19 cellular contexts compared by ENCODE assay signal in genomic region chr12:53113307-53113706, GRCh38. TPM values are rescaled to one million over a fixed set of nuclear protein-coding genes. Genes with fewer than 3 reads are reported as not detected.
DNase-seq lines count a peak whose midpoint lies in the region; ATAC-seq, FAIRE-seq and TF ChIP-seq lines count a peak whose summit lies in the region.
"Had no signal": no experiment of that assay in that cellular context is flagged by ENCODE, and none has a peak within 500 bp of the region (broad histone marks: within the 10 kb centered on the region; RNA-seq: fewer than 3 reads in every experiment).

No MANE protein-coding gene starts in this region.

- H3K4me1 ChIP-seq in HepG2 (ENCODE audit: insufficient read depth, low read length) (0 out of 2 replicates have a peak, but pooled peaks cover 12% of the 10 kb centered on the region), right lobe of liver (no peaks in the 10 kb centered on the region), H1 (replicated peaks in 1 of 4; ENCODE audit: control insufficient read depth in 3 of 4, insufficient read depth in 4 of 4, low read length in 3 of 4) (peaks cover 0 to 3% (median 2%) of the 10 kb centered on the region in 4 experiments; a peak in 3 of 7 replicates)
- H3K4me1 ChIP-seq: A549 had no signal

- peak overlapping the region; percentile 93 to 98 (median 93) for H3K27ac Mint-ChIP-seq in nephron
- no peak overlapping the region for H3K27ac Mint-ChIP-seq in activated CD4-positive, alpha-beta T cell treated with anti-CD3 and anti-CD28 coated beads for 36 hours
- H3K27ac Mint-ChIP-seq: H9 had no signal

- H3K4me2 ChIP-seq in HepG2 (ENCODE audit: low read depth, low read length) = no peak overlapping the region
- H3K4me2 ChIP-seq in H1 (ENCODE audit: insufficient read depth in 1 of 2, low read depth in 2 of 2, low read length in 2 of 2) = no peak overlapping the region
- H3K4me2 ChIP-seq: A549 had no signal

- H2BK12ac ChIP-seq in H1 (ENCODE audit: low read depth, low read length) = no peak overlapping the region

- TF ChIP-seq CTCF in HepG2 (CRISPR knock-in tag; IDR thresholded peaks at IDR 0.05) (no peak), right lobe of liver (IDR thresholded peaks at IDR 0.05) (no peak), H1 (IDR thresholded peaks at IDR 0.05; ENCODE audit: control extremely low read depth in 1 of 3, insufficient read depth in 1 of 3, low read depth in 1 of 3, low read length in 3 of 3) (no peak), nephron (IDR thresholded peaks at IDR 0.05; ENCODE audit: unreplicated experiment in 3 of 3) (no peak)

- no peak overlapping the region for H3K18ac ChIP-seq in H1 (ENCODE audit: extremely low read depth, low read length)

- no peak overlapping the region for H2AK5ac ChIP-seq in H1 (ENCODE audit: low read depth, low read length)

- no peak overlapping the region for H3K4me3 ChIP-seq in HepG2 (replicated peaks in 1 of 3; ENCODE audit: insufficient read depth in 1 of 3, low read depth in 2 of 3, low read length in 3 of 3)
- no peak overlapping the region for H3K4me3 ChIP-seq in right lobe of liver
- no peak overlapping the region for H3K4me3 ChIP-seq in H1 (ENCODE audit: extremely low read depth in 1 of 4, insufficient read depth in 2 of 4, low read depth in 3 of 4, low read length in 4 of 4)
- H3K4me3 ChIP-seq: A549 had no signal

- H3K23ac ChIP-seq in H1 (ENCODE audit: insufficient read length) = no peak overlapping the region

- H3K9me3 ChIP-seq in HepG2 (ENCODE audit: low read length) (no peaks in the 10 kb centered on the region), right lobe of liver (no peaks in the 10 kb centered on the region), H1 (ENCODE audit: insufficient read depth in 2 of 2, low read depth in 1 of 2, low read length in 1 of 2) (peaks cover 3 to 6% of the 10 kb centered on the region in 2 experiments; a peak in 3 of 4 replicates)
- H3K9me3 ChIP-seq: A549 had no signal

- POLR2A ChIA-PET in HepG2 (lab: Yijun Ruan, JAX) (interaction anchor here (1.2 kb wide), 1 partner anchor 10 kb away, joined by 8 read pairs; the partner anchor contains the start of gene SOAT2), H1 (lab: Charles Lee; ENCODE audit: partially characterized antibody) (no interaction called here)
- POLR2A ChIA-PET in activated CD4-positive, alpha-beta T cell treated with anti-CD3 and anti-CD28 coated beads for 36 hours (lab: Charles Lee) = no interaction called here

- WGBS in HepG2 (ENCODE audit: low lambda C conversion rate) = 93% methylated on average over 9 of the region's 10 CpGs
- 90% methylated on average over 6 of the region's 10 CpGs for WGBS in right lobe of liver (ENCODE audit: insufficient coverage, low coverage, low lambda C conversion rate, missing lambda C conversion rate)
- 85% methylated on average over 10 of the region's 10 CpGs; no CpG with 5 or more reads in 1 of the 2 experiments for WGBS in H1 (ENCODE audit: extremely low coverage in 1 of 2, insufficient coverage in 1 of 2, insufficient read length in 1 of 2, insufficient replicate concordance in 2 of 2, low coverage in 1 of 2, low lambda C conversion rate in 2 of 2, missing lambda C conversion rate in 1 of 2), 2 experiments

- H3K36me3 Mint-ChIP-seq in nephron (ENCODE audit: low read depth) = no peaks in the 10 kb centered on the region
- H3K36me3 Mint-ChIP-seq in activated CD4-positive, alpha-beta T cell treated with anti-CD3 and anti-CD28 coated beads for 36 hours (ENCODE audit: low read depth) = no peaks in the 10 kb centered on the region

- H2BK5ac ChIP-seq in H1 (ENCODE audit: low read depth, low read length) = no peak overlapping the region

- in situ Hi-C loops in HepG2 (cut with HindIII; ENCODE audit: extremely low pct_ligation_motif_present, low pct_unique_long_range_greater_than_20kb) = no loop called here

- H3K36me3 ChIP-seq in HepG2 (replicated peaks in 1 of 2; ENCODE audit: control insufficient read depth in 1 of 2, insufficient read depth in 2 of 2, low read length in 2 of 2) (peaks cover 4 to 28% of the 10 kb centered on the region in 2 experiments; a peak in 4 of 5 replicates), right lobe of liver (no peaks in the 10 kb centered on the region), H1 (ENCODE audit: control insufficient read depth in 2 of 4, insufficient read depth in 4 of 4, low read length in 3 of 4) (no peaks in the 10 kb centered on the region)

- H3K4ac ChIP-seq in H1 (replicated peaks; ENCODE audit: insufficient read length, low read depth, low read length) = no peak overlapping the region

- intact Hi-C loops in HepG2 (cut with micrococcal nuclease; ENCODE audit: unreplicated experiment) = no loop called here
- intact Hi-C loops in right lobe of liver (cut with DNase I) = no loop called here
- intact Hi-C loops in activated CD4-positive, alpha-beta T cell treated with anti-CD3 and anti-CD28 coated beads for 36 hours (cut with DNase I, micrococcal nuclease) = no loop called here

- H3K27me3 ChIP-seq in HepG2 (ENCODE audit: control insufficient read depth in 1 of 2, insufficient read depth in 2 of 2, low read length in 2 of 2) = no peaks in the 10 kb centered on the region
- no peaks in the 10 kb centered on the region for H3K27me3 ChIP-seq in right lobe of liver
- no peaks in the 10 kb centered on the region for H3K27me3 ChIP-seq in H1 (replicated peaks in 1 of 4; ENCODE audit: control insufficient read depth in 3 of 4, extremely low read depth in 1 of 4, insufficient read depth in 3 of 4, low read length in 3 of 4)

- no peaks in the 10 kb centered on the region for H4K20me1 ChIP-seq in HepG2 (ENCODE audit: insufficient read depth, low read length)
- no peaks in the 10 kb centered on the region for H4K20me1 ChIP-seq in H1 (replicated peaks in 1 of 2; ENCODE audit: control insufficient read depth in 1 of 2, insufficient read depth in 2 of 2, low read length in 2 of 2)

- no peaks in the 10 kb centered on the region for H3K79me1 ChIP-seq in H1 (ENCODE audit: low read depth, low read length)

- H2AFZ ChIP-seq in HepG2 (ENCODE audit: low read length) (no peak overlapping the region), H1 (ENCODE audit: low read length) (peak overlapping the region; percentile 66; the same call in 1 of the 2 replicates)

- no peak overlapping the region for H2BK120ac ChIP-seq in H1 (replicated peaks; ENCODE audit: low read depth, low read length)

- TF ChIP-seq POLR2A in HepG2 (IDR thresholded peaks at IDR 0.05; ENCODE audit: insufficient read depth in 1 of 2, low read depth in 2 of 2, low read length in 2 of 2) (no peak), right lobe of liver (IDR thresholded peaks at IDR 0.05) (no peak), H1 (IDR thresholded peaks at IDR 0.05; ENCODE audit: control extremely low read depth in 1 of 2, low read depth in 2 of 2, low read length in 2 of 2) (no peak)

- no peak overlapping the region for H2BK20ac ChIP-seq in H1 (ENCODE audit: low read length)

- H4K5ac ChIP-seq in H1 (ENCODE audit: insufficient read length, low read depth, low read length) = no peak overlapping the region

- peaks cover 10% of the 10 kb centered on the region for H3K27me3 Mint-ChIP-seq in nephron (ENCODE audit: low read depth)
- no peaks in the 10 kb centered on the region for H3K27me3 Mint-ChIP-seq in activated CD4-positive, alpha-beta T cell treated with anti-CD3 and anti-CD28 coated beads for 36 hours

- H3K79me2 ChIP-seq in HepG2 (ENCODE audit: insufficient read depth, low read length) = no peaks in the 10 kb centered on the region
- H3K79me2 ChIP-seq in H1 (ENCODE audit: control insufficient read depth in 1 of 2, insufficient read depth in 2 of 2, low read length in 2 of 2) = no peaks in the 10 kb centered on the region

- no peak overlapping the region for H4K91ac ChIP-seq in H1 (replicated peaks; ENCODE audit: insufficient read length, low read length)

- no peak for ATAC-seq in HepG2
- no peak for ATAC-seq in right lobe of liver
- ATAC-seq in activated CD4-positive, alpha-beta T cell treated with anti-CD3 and anti-CD28 coated beads for 36 hours = no peak
- ATAC-seq: A549 had no signal

- BruUV-seq in HepG2 (replicated peaks; lab: Mats Ljungman, UMichigan) = TSS peak; percentile 33

- FAIRE-seq in HepG2 (lab: Jason Lieb, UNC) = no peak
- no peak for FAIRE-seq in H1 (lab: Jason Lieb, UNC)
- FAIRE-seq: A549 had no signal

- H3K4me3 Mint-ChIP-seq in nephron = peak overlapping the region in 2 of 3 experiments; percentile 70 to 77
- no peak overlapping the region for H3K4me3 Mint-ChIP-seq in activated CD4-positive, alpha-beta T cell treated with anti-CD3 and anti-CD28 coated beads for 36 hours
- H3K4me3 Mint-ChIP-seq: H9 had no signal

- no peak overlapping the region; the same call in 1 of the 2 replicates for H4K8ac ChIP-seq in H1 (ENCODE audit: extremely low read depth, insufficient read depth, low read length)

- TF ChIP-seq RAD21 in HepG2 (CRISPR knock-in tag; IDR thresholded peaks at IDR 0.05) (no peak), H1 (IDR thresholded peaks at IDR 0.05 in 1 of 2, conservative IDR thresholded peaks at IDR 0.05 in 1 of 2; ENCODE audit: low read depth in 2 of 2, low read length in 2 of 2) (no peak)

- H3K56ac ChIP-seq in H1 (replicated peaks; ENCODE audit: insufficient read length, low read depth, low read length) = no peak overlapping the region

- H3K14ac ChIP-seq in H1 (ENCODE audit: insufficient read length) = no peak overlapping the region

- no peaks in the 10 kb centered on the region for H3K9me3 Mint-ChIP-seq in nephron
- no peaks in the 10 kb centered on the region for H3K9me3 Mint-ChIP-seq in activated CD4-positive, alpha-beta T cell treated with anti-CD3 and anti-CD28 coated beads for 36 hours (ENCODE audit: low read depth)

- H2BK15ac ChIP-seq in H1 (ENCODE audit: low read length) = no peak overlapping the region

- TF ChIP-seq EP300 in HepG2 (IDR thresholded peaks at IDR 0.05; ENCODE audit: low read depth in 2 of 2, low read length in 2 of 2) = no peak
- no peak for TF ChIP-seq EP300 in HepG2 (CRISPR knock-in tag; IDR thresholded peaks at IDR 0.05; ENCODE audit: borderline replicate concordance)
- no peak for TF ChIP-seq EP300 in H1 (IDR thresholded peaks at IDR 0.05; ENCODE audit: borderline replicate concordance in 1 of 2, low read depth in 2 of 2, low read length in 2 of 2)

- no peaks in the 10 kb centered on the region for H3K23me2 ChIP-seq in H1 (ENCODE audit: low read depth, low read length)

- CTCF ChIA-PET in HepG2 (lab: Yijun Ruan, JAX; ENCODE audit: low intra/inter-chr PET ratio, low total read pairs) (no interaction called here), H1 (lab: Charles Lee; ENCODE audit: partially characterized antibody) (interaction anchor here (0.5 to 4.8 kb wide), 5 partner anchors 14 to 52 kb away, joined by 3 to 20 read pairs (median 4); partner anchors contain the start of gene IGFBP6)
- CTCF ChIA-PET in activated CD4-positive, alpha-beta T cell treated with anti-CD3 and anti-CD28 coated beads for 36 hours (lab: Charles Lee) = interaction anchor here (1.1 kb wide), 1 partner anchor 18 kb away, joined by 3 read pairs; no protein-coding TSS in a partner anchor

- H3K9ac ChIP-seq in HepG2 (ENCODE audit: insufficient read depth, low read depth, low read length) (no peak overlapping the region), H1 (replicated peaks in 1 of 4; ENCODE audit: extremely low read depth in 1 of 4, low read depth in 3 of 4, low read length in 3 of 4) (no peak overlapping the region)

- no peak overlapping the region for H3K27ac ChIP-seq in HepG2 (ENCODE audit: extremely low read length, insufficient read depth, low read length)
- no peak overlapping the region for H3K27ac ChIP-seq in right lobe of liver
- no peak overlapping the region for H3K27ac ChIP-seq in H1 (ENCODE audit: low read depth, low read length)
- H3K27ac ChIP-seq: A549, C4-2B had no signal

- DNase-seq in HepG2 (ENCODE audit: low spot score) (no peak), right lobe of liver (no peak), H1 (ENCODE audit: low read depth in 1 of 2, low spot score in 2 of 2) (no peak), C1 segment of cervical spinal cord (lab: John Stamatoyannopoulos, UW) (no peak), NCI-H2196 (lab: John Stamatoyannopoulos, UW; ENCODE audit: unreplicated experiment) (no peak), SK-N-DZ (ENCODE audit: low spot score) (no peak)
- DNase-seq in activated CD4-positive, alpha-beta T cell treated with anti-CD3 and anti-CD28 coated beads for 36 hours = no peak
- DNase-seq: GF-D8; H9; NCI-H1105 treated with DMSO at 0.1 percent for 48 hours; NCI-H1694 treated with DMSO at 0.1 percent for 48 hours; NCI-H446; NCI-H69; NK-92 treated with Interleukin-12 subunit alpha and Interleukin-12 subunit beta, amount 100 ng/mL, for 24 hours; RPMI8226 had no signal

- peaks cover 11% of the 10 kb centered on the region for H3K4me1 Mint-ChIP-seq in nephron
- H3K4me1 Mint-ChIP-seq in activated CD4-positive, alpha-beta T cell treated with anti-CD3 and anti-CD28 coated beads for 36 hours = no peaks in the 10 kb centered on the region

RNA-seq across cellular contexts. Expression of gene SOAT2, which starts 10.0 kb away (rescaled TPM):
- total RNA-seq in HepG2 (2016; rRNA removed; fragmentation: Illumina TruSeq; extraction: Trizol) (6.1 and 14.9 TPM in 2 replicates), right lobe of liver (1 to 10 TPM in 3 of 6 experiments, under 1 TPM in 3; 0.62 to 3.4 (median 0.99) TPM)
- total RNA-seq in HepG2 (2016; cell fraction: cytosol; rRNA removed; fragmentation: Illumina TruSeq; extraction: Trizol; ENCODE audit: low read depth) = 1.3 and 1.6 TPM in 2 replicates
- total RNA-seq in HepG2 (2016; cell fraction: insoluble cytoplasmic fraction; rRNA removed; fragmentation: Illumina TruSeq; extraction: Trizol) = 5.1 and 14.3 TPM in 2 replicates
- total RNA-seq in HepG2 (2016; cell fraction: membrane; rRNA removed; fragmentation: Illumina TruSeq; extraction: Trizol) = 3.9 and 5.2 TPM in 2 replicates
- total RNA-seq in HepG2 (2016; cell fraction: nucleus; rRNA removed; fragmentation: Illumina TruSeq; extraction: Trizol) = 20.7 and 23.6 TPM in 2 replicates
- polyA plus RNA-seq in HepG2 (2011; rRNA removed) (108 and 131 TPM in 2 replicates), H1 (2011; rRNA removed) (0.08 and 0.13 TPM in 2 replicates)
- polyA plus RNA-seq in HepG2 (2011; cell fraction: cytosol; rRNA removed) = 102 and 125 TPM in 2 replicates
- 476 and 502 TPM in 2 replicates for polyA plus RNA-seq in HepG2 (2011; cell fraction: nucleus; rRNA removed)
- 40.7 and 74.1 TPM in 2 replicates for polyA plus RNA-seq in HepG2 (2012)
- polyA plus RNA-seq in HepG2 (2016; cell fraction: cytosol; fragmentation: Illumina TruSeq; extraction: Trizol; ENCODE audit: low read depth) = 2.1 and 3.1 TPM in 2 replicates
- polyA plus RNA-seq in HepG2 (2016; cell fraction: insoluble cytoplasmic fraction; fragmentation: Illumina TruSeq; extraction: Trizol; ENCODE audit: low read depth) = 8.4 and 8.5 TPM in 2 replicates
- 3.3 and 4.5 TPM in 2 replicates for polyA plus RNA-seq in HepG2 (2016; cell fraction: membrane; fragmentation: Illumina TruSeq; extraction: Trizol; ENCODE audit: low read depth)
- 40.5 and 42.0 TPM in 2 replicates for polyA plus RNA-seq in HepG2 (2016; cell fraction: nucleus; fragmentation: Illumina TruSeq; extraction: Trizol; ENCODE audit: insufficient read depth, low read depth)
- polyA minus RNA-seq in HepG2 (2011; rRNA and poly(A)+ RNA removed; ENCODE audit: low replicate concordance) = 0.16 and 255 TPM in 2 replicates
- 39.8 and 42.8 TPM in 2 replicates for polyA minus RNA-seq in HepG2 (2011; cell fraction: cytosol; rRNA and poly(A)+ RNA removed)
- 79.3 and 125 TPM in 2 replicates for polyA minus RNA-seq in HepG2 (2011; cell fraction: nucleus; rRNA and poly(A)+ RNA removed)
- total RNA-seq in H1 (2021; fragmentation: NEBNext Ultra II Directional; extraction: Animal tissue kit (Norgen Biotek cat#: 25700)) = not detected in 2 replicates
- polyA plus RNA-seq in H1 (2011; cell fraction: cytosol; rRNA removed) = 0.12 TPM
- 0.21 TPM for polyA plus RNA-seq in H1 (2011; cell fraction: nucleus; rRNA removed)
- polyA plus RNA-seq in H1 (2012, experiment 1 of 2) = not detected in 4 replicates
- not detected for polyA plus RNA-seq in H1 (2012, experiment 2 of 2)
- 0.04 TPM for polyA plus RNA-seq in H1 (2013, experiment 1 of 2)
- not detected for polyA plus RNA-seq in H1 (2013, experiment 2 of 2)
- polyA minus RNA-seq in H1 (2011; rRNA and poly(A)+ RNA removed) = not detected in 2 replicates
- not detected for polyA minus RNA-seq in H1 (2011; cell fraction: cytosol; rRNA and poly(A)+ RNA removed)
- polyA minus RNA-seq in H1 (2011; cell fraction: nucleus; rRNA and poly(A)+ RNA removed) = not detected
- under 1 TPM; 0.57 to 0.79 TPM for total RNA-seq in activated CD4-positive, alpha-beta T cell treated with anti-CD3 and anti-CD28 coated beads for 36 hours
- not detected in 2 replicates for polyA plus RNA-seq in SK-N-DZ (2014; cell fraction: cytosol; rRNA removed)
- polyA plus RNA-seq in SK-N-DZ (2014; cell fraction: nucleus; rRNA removed) = not detected in 2 replicates
- total RNA-seq: Daoy, H9 had no signal

RNA-seq across cellular contexts. Expression of gene IGFBP6, which starts 15.8 kb away (rescaled TPM):
- total RNA-seq in HepG2 (2016; rRNA removed; fragmentation: Illumina TruSeq; extraction: Trizol) (2.1 and 3.9 TPM in 2 replicates), right lobe of liver (10 to 100 TPM in 2 of 6 experiments, 1 to 10 TPM in 4; 1.7 to 25.4 (median 4.9) TPM)
- 5.3 and 5.9 TPM in 2 replicates for total RNA-seq in HepG2 (2016; cell fraction: cytosol; rRNA removed; fragmentation: Illumina TruSeq; extraction: Trizol; ENCODE audit: low read depth)
- 2.5 and 4.7 TPM in 2 replicates for total RNA-seq in HepG2 (2016; cell fraction: insoluble cytoplasmic fraction; rRNA removed; fragmentation: Illumina TruSeq; extraction: Trizol)
- 3.3 and 3.5 TPM in 2 replicates for total RNA-seq in HepG2 (2016; cell fraction: membrane; rRNA removed; fragmentation: Illumina TruSeq; extraction: Trizol)
- 1.9 and 3.2 TPM in 2 replicates for total RNA-seq in HepG2 (2016; cell fraction: nucleus; rRNA removed; fragmentation: Illumina TruSeq; extraction: Trizol)
- polyA plus RNA-seq in HepG2 (2011; rRNA removed) (22.6 and 25.2 TPM in 2 replicates), H1 (2011; rRNA removed) (14.7 and 25.3 TPM in 2 replicates)
- polyA plus RNA-seq in HepG2 (2011; cell fraction: cytosol; rRNA removed) = 19.0 and 41.0 TPM in 2 replicates
- 8.4 and 9.6 TPM in 2 replicates for polyA plus RNA-seq in HepG2 (2011; cell fraction: nucleus; rRNA removed)
- polyA plus RNA-seq in HepG2 (2012) = 3.4 and 4.6 TPM in 2 replicates
- 4.2 and 5.7 TPM in 2 replicates for polyA plus RNA-seq in HepG2 (2016; cell fraction: cytosol; fragmentation: Illumina TruSeq; extraction: Trizol; ENCODE audit: low read depth)
- polyA plus RNA-seq in HepG2 (2016; cell fraction: insoluble cytoplasmic fraction; fragmentation: Illumina TruSeq; extraction: Trizol; ENCODE audit: low read depth) = 2.0 and 2.4 TPM in 2 replicates
- 3.2 and 3.8 TPM in 2 replicates for polyA plus RNA-seq in HepG2 (2016; cell fraction: membrane; fragmentation: Illumina TruSeq; extraction: Trizol; ENCODE audit: low read depth)
- polyA plus RNA-seq in HepG2 (2016; cell fraction: nucleus; fragmentation: Illumina TruSeq; extraction: Trizol; ENCODE audit: insufficient read depth, low read depth) = 5.4 and 7.5 TPM in 2 replicates
- 9.0 and 27.1 TPM in 2 replicates for polyA minus RNA-seq in HepG2 (2011; rRNA and poly(A)+ RNA removed; ENCODE audit: low replicate concordance)
- 8.7 and 9.5 TPM in 2 replicates for polyA minus RNA-seq in HepG2 (2011; cell fraction: cytosol; rRNA and poly(A)+ RNA removed)
- 0.77 and 1.6 TPM in 2 replicates for polyA minus RNA-seq in HepG2 (2011; cell fraction: nucleus; rRNA and poly(A)+ RNA removed)
- 13.7 and 16.4 TPM in 2 replicates for total RNA-seq in H1 (2021; fragmentation: NEBNext Ultra II Directional; extraction: Animal tissue kit (Norgen Biotek cat#: 25700))
- 15.4 TPM for polyA plus RNA-seq in H1 (2011; cell fraction: cytosol; rRNA removed)
- polyA plus RNA-seq in H1 (2011; cell fraction: nucleus; rRNA removed) = 13.2 TPM
- polyA plus RNA-seq in H1 (2012, experiment 1 of 2) = 5.3 to 13.0 TPM (median 10.2 TPM) in 4 replicates
- polyA plus RNA-seq in H1 (2012, experiment 2 of 2) = 22.3 TPM
- polyA plus RNA-seq in H1 (2013, experiment 1 of 2) = 8.4 TPM
- 10.8 TPM for polyA plus RNA-seq in H1 (2013, experiment 2 of 2)
- 2.6 and 3.5 TPM in 2 replicates for polyA minus RNA-seq in H1 (2011; rRNA and poly(A)+ RNA removed)
- polyA minus RNA-seq in H1 (2011; cell fraction: cytosol; rRNA and poly(A)+ RNA removed) = 2.9 TPM
- 2.4 TPM for polyA minus RNA-seq in H1 (2011; cell fraction: nucleus; rRNA and poly(A)+ RNA removed)
- total RNA-seq in activated CD4-positive, alpha-beta T cell treated with anti-CD3 and anti-CD28 coated beads for 36 hours = 1 to 10 TPM; 1.3 to 2.4 TPM
- not detected in 2 replicates for polyA plus RNA-seq in SK-N-DZ (2014; cell fraction: cytosol; rRNA removed)
- polyA plus RNA-seq in SK-N-DZ (2014; cell fraction: nucleus; rRNA removed) = not detected in 2 replicates

RNA-seq across cellular contexts. Expression of gene SPRYD3, which starts 34.1 kb away (rescaled TPM):
- 9.0 and 9.2 TPM in 2 replicates for total RNA-seq in HepG2 (2016; rRNA removed; fragmentation: Illumina TruSeq; extraction: Trizol)
- total RNA-seq in HepG2 (2016; cell fraction: cytosol; rRNA removed; fragmentation: Illumina TruSeq; extraction: Trizol; ENCODE audit: low read depth) = 0.79 and 1.3 TPM in 2 replicates
- 7.9 and 8.6 TPM in 2 replicates for total RNA-seq in HepG2 (2016; cell fraction: insoluble cytoplasmic fraction; rRNA removed; fragmentation: Illumina TruSeq; extraction: Trizol)
- 2.8 and 3.1 TPM in 2 replicates for total RNA-seq in HepG2 (2016; cell fraction: membrane; rRNA removed; fragmentation: Illumina TruSeq; extraction: Trizol)
- total RNA-seq in HepG2 (2016; cell fraction: nucleus; rRNA removed; fragmentation: Illumina TruSeq; extraction: Trizol) = 5.1 and 5.3 TPM in 2 replicates
- 9.2 and 10.7 TPM in 2 replicates for polyA plus RNA-seq in HepG2 (2011; rRNA removed)
- polyA plus RNA-seq in HepG2 (2011; cell fraction: cytosol; rRNA removed) = 11.7 and 12.2 TPM in 2 replicates
- 12.1 and 12.6 TPM in 2 replicates for polyA plus RNA-seq in HepG2 (2011; cell fraction: nucleus; rRNA removed)
- 6.0 and 9.7 TPM in 2 replicates for polyA plus RNA-seq in HepG2 (2012)
- polyA plus RNA-seq in HepG2 (2016; cell fraction: cytosol; fragmentation: Illumina TruSeq; extraction: Trizol; ENCODE audit: low read depth) = 0.86 and 1.1 TPM in 2 replicates
- polyA plus RNA-seq in HepG2 (2016; cell fraction: insoluble cytoplasmic fraction; fragmentation: Illumina TruSeq; extraction: Trizol; ENCODE audit: low read depth) = 11.6 and 12.5 TPM in 2 replicates
- 2.0 and 3.3 TPM in 2 replicates for polyA plus RNA-seq in HepG2 (2016; cell fraction: membrane; fragmentation: Illumina TruSeq; extraction: Trizol; ENCODE audit: low read depth)
- polyA plus RNA-seq in HepG2 (2016; cell fraction: nucleus; fragmentation: Illumina TruSeq; extraction: Trizol; ENCODE audit: insufficient read depth, low read depth) = 7.6 and 8.3 TPM in 2 replicates
- 27.5 and 69.5 TPM in 2 replicates for polyA minus RNA-seq in HepG2 (2011; rRNA and poly(A)+ RNA removed; ENCODE audit: low replicate concordance)
- polyA minus RNA-seq in HepG2 (2011; cell fraction: cytosol; rRNA and poly(A)+ RNA removed) = 8.3 and 10.6 TPM in 2 replicates
- 9.5 and 12.8 TPM in 2 replicates for polyA minus RNA-seq in HepG2 (2011; cell fraction: nucleus; rRNA and poly(A)+ RNA removed)
- total RNA-seq in right lobe of liver = 10 to 100 TPM; 12.3 to 18.2 (median 14.4) TPM
- 6.6 and 6.8 TPM in 2 replicates for total RNA-seq in H1 (2021; fragmentation: NEBNext Ultra II Directional; extraction: Animal tissue kit (Norgen Biotek cat#: 25700))
- 8.0 and 10.4 TPM in 2 replicates for polyA plus RNA-seq in H1 (2011; rRNA removed)
- 7.4 TPM for polyA plus RNA-seq in H1 (2011; cell fraction: cytosol; rRNA removed)
- polyA plus RNA-seq in H1 (2011; cell fraction: nucleus; rRNA removed) = 10.8 TPM
- polyA plus RNA-seq in H1 (2012, experiment 1 of 2) = 4.9 to 8.7 TPM (median 6.7 TPM) in 4 replicates
- 6.0 TPM for polyA plus RNA-seq in H1 (2012, experiment 2 of 2)
- 3.4 TPM for polyA plus RNA-seq in H1 (2013, experiment 1 of 2)
- 4.0 TPM for polyA plus RNA-seq in H1 (2013, experiment 2 of 2)
- polyA minus RNA-seq in H1 (2011; rRNA and poly(A)+ RNA removed) = 7.9 and 9.9 TPM in 2 replicates
- polyA minus RNA-seq in H1 (2011; cell fraction: cytosol; rRNA and poly(A)+ RNA removed) = 4.6 TPM
- polyA minus RNA-seq in H1 (2011; cell fraction: nucleus; rRNA and poly(A)+ RNA removed) = 7.6 TPM
- total RNA-seq in activated CD4-positive, alpha-beta T cell treated with anti-CD3 and anti-CD28 coated beads for 36 hours = 10 to 100 TPM; 13.7 to 18.2 TPM
- 2.0 and 2.7 TPM in 2 replicates for polyA plus RNA-seq in SK-N-DZ (2014; cell fraction: cytosol; rRNA removed)
- polyA plus RNA-seq in SK-N-DZ (2014; cell fraction: nucleus; rRNA removed) = 4.9 and 5.4 TPM in 2 replicates
